Comparison of ENCODE assay signal across 26 cellular contexts in genomic region chr3:54042259-54042823, GRCh38.
DNase-seq lines count a peak whose midpoint lies in the region; ATAC-seq and TF ChIP-seq lines count a peak whose summit lies in the region.
"Had no signal": no experiment of that assay in that cellular context is flagged by ENCODE, and none has a peak within 500 bp of the region (broad histone marks: within the 10 kb centered on the region; RNA-seq: fewer than 3 reads in every experiment).

No MANE protein-coding gene starts in this region.

- no peak overlapping the region for H3K27ac Mint-ChIP-seq in GM23338
- H3K27ac Mint-ChIP-seq: activated CD8-positive, alpha-beta T cell treated with anti-CD3 and anti-CD28 coated beads for 36 hours; activated naive CD4-positive, alpha-beta T cell treated with anti-CD3 and anti-CD28 coated beads, Interleukin-2, amount 50 U/mL, for 24 hours; brain; stimulated activated effector memory CD8-positive, alpha-beta T cell treated with anti-CD3 and anti-CD28 coated beads, Interleukin-12 subunit alpha, Interleukin-12 subunit beta, amount 100 ng/mL, for 72 hours had no signal

- DNase-seq in GM23338 (ENCODE audit: low spot score) = peak; percentile 17
- peak; percentile 51 for DNase-seq in NCI-H226
- DNase-seq in epithelial cell of esophagus (ENCODE audit: low read depth) = peak; percentile 45
- no peak for DNase-seq in left lung
- DNase-seq in NCI-H2171 treated with DMSO at 0.1 percent for 48 hours (lab: John Stamatoyannopoulos, UW) = no peak
- DNase-seq in GM19238 (ENCODE audit: insufficient read length, low spot score) = no peak
- no peak for DNase-seq in activated effector memory CD4-positive, alpha-beta T cell treated with anti-CD3 and anti-CD28 coated beads, Interleukin-2, amount 50 U/mL, for 16 hours
- DNase-seq: activated CD8-positive, alpha-beta memory T cell treated with anti-CD3 and anti-CD28 coated beads, Interleukin-2, amount 50 U/mL, for 48 hours; activated CD8-positive, alpha-beta T cell treated with anti-CD3 and anti-CD28 coated beads for 36 hours; amniotic stem cell; NCI-H1092; NCI-H1694; NCI-H2171; NCI-H510A treated with DMSO at 0.1 percent for 48 hours; ovary; PC-9; SHP77; stimulated activated CD4-positive, alpha-beta T cell treated with anti-CD3 and anti-CD28 coated beads, Interleukin-15, amount 100 ng/mL, for 24 hours; stimulated activated CD4-positive, alpha-beta T cell treated with anti-CD3 and anti-CD28 coated beads, Interleukin-4, amount 100 ng/mL, for 4 hours; T-helper 2 cell; transverse colon had no signal

- intact Hi-C loops in left lung (cut with DNase I) = no loop called here

- H3K9me3 ChIP-seq in left lung = no peaks in the 10 kb centered on the region
- H3K9me3 ChIP-seq: ovary, transverse colon had no signal

- H3K4me1 ChIP-seq in GM23338 (ENCODE audit: insufficient read depth) (peaks cover 5% of the 10 kb centered on the region; the same call in 1 of the 2 replicates), left lung (peaks cover 0 to 4% of the 10 kb centered on the region in 2 donors)

- TF ChIP-seq CTCF in GM23338 (conservative IDR thresholded peaks at IDR 0.05; ENCODE audit: low read depth in 2 of 2) (no peak), epithelial cell of esophagus (IDR thresholded peaks at IDR 0.05; ENCODE audit: insufficient read depth, low read depth, low read length, missing control alignments) (no peak), left lung (IDR thresholded peaks at IDR 0.05) (no peak)

- H3K27ac ChIP-seq in GM23338 (ENCODE audit: low read depth) (no peak overlapping the region), left lung (no peak overlapping the region)
- H3K27ac ChIP-seq: C4-2B, ovary, PC-9, transverse colon had no signal

- H4K20me1 ChIP-seq in GM23338 (replicated peaks; ENCODE audit: insufficient read depth) = no peaks in the 10 kb centered on the region

- no peaks in the 10 kb centered on the region for H3K79me2 ChIP-seq in GM23338 (replicated peaks; ENCODE audit: insufficient read depth)

- no peaks in the 10 kb centered on the region for H3K9me3 Mint-ChIP-seq in GM23338
- H3K9me3 Mint-ChIP-seq: activated CD8-positive, alpha-beta T cell treated with anti-CD3 and anti-CD28 coated beads for 36 hours; activated naive CD4-positive, alpha-beta T cell treated with anti-CD3 and anti-CD28 coated beads, Interleukin-2, amount 50 U/mL, for 24 hours; brain; neural crest cell; stimulated activated effector memory CD8-positive, alpha-beta T cell treated with anti-CD3 and anti-CD28 coated beads, Interleukin-12 subunit alpha, Interleukin-12 subunit beta, amount 100 ng/mL, for 72 hours had no signal

- peaks cover 7% of the 10 kb centered on the region for H3K9me2 ChIP-seq in GM23338 (ENCODE audit: insufficient read depth)

- H3K4me1 Mint-ChIP-seq in GM23338 = peaks cover 9% of the 10 kb centered on the region
- H3K4me1 Mint-ChIP-seq: activated naive CD4-positive, alpha-beta T cell treated with anti-CD3 and anti-CD28 coated beads, Interleukin-2, amount 50 U/mL, for 24 hours; neural crest cell; stimulated activated effector memory CD8-positive, alpha-beta T cell treated with anti-CD3 and anti-CD28 coated beads, Interleukin-12 subunit alpha, Interleukin-12 subunit beta, amount 100 ng/mL, for 72 hours had no signal

- no peak overlapping the region for H3K4me2 ChIP-seq in GM23338
- H3K4me2 ChIP-seq: PC-9 had no signal

- ATAC-seq in GM23338 (peak; percentile 59), left lung (peak; percentile 82)
- ATAC-seq: activated CD8-positive, alpha-beta T cell treated with anti-CD3 and anti-CD28 coated beads for 36 hours; stimulated activated effector memory CD8-positive, alpha-beta T cell treated with anti-CD3 and anti-CD28 coated beads, Interleukin-12 subunit alpha, Interleukin-12 subunit beta, amount 100 ng/mL, for 72 hours had no signal

- H2AFZ ChIP-seq in GM23338 = peak overlapping the region; percentile 72; the same call in 1 of the 2 replicates
- H2AFZ ChIP-seq: PC-9 had no signal

- H3K4me3 Mint-ChIP-seq in GM23338 = no peak overlapping the region
- H3K4me3 Mint-ChIP-seq: activated CD8-positive, alpha-beta T cell treated with anti-CD3 and anti-CD28 coated beads for 36 hours; activated naive CD4-positive, alpha-beta T cell treated with anti-CD3 and anti-CD28 coated beads, Interleukin-2, amount 50 U/mL, for 24 hours; brain; neural crest cell; stimulated activated effector memory CD8-positive, alpha-beta T cell treated with anti-CD3 and anti-CD28 coated beads, Interleukin-12 subunit alpha, Interleukin-12 subunit beta, amount 100 ng/mL, for 72 hours had no signal

- no peaks in the 10 kb centered on the region for H3K36me3 ChIP-seq in GM23338 (ENCODE audit: insufficient read depth)
- no peaks in the 10 kb centered on the region for H3K36me3 ChIP-seq in left lung
- H3K36me3 ChIP-seq: ovary, transverse colon had no signal

- no peaks in the 10 kb centered on the region for H3F3A ChIP-seq in GM23338 (replicated peaks; ENCODE audit: low read depth)

- no peaks in the 10 kb centered on the region for H3K27me3 ChIP-seq in GM23338 (ENCODE audit: insufficient read depth)
- H3K27me3 ChIP-seq in left lung = no peaks in the 10 kb centered on the region
- H3K27me3 ChIP-seq: ovary, transverse colon had no signal

- H3K4me3 ChIP-seq in GM23338 (no peak overlapping the region), epithelial cell of esophagus (ENCODE audit: low read length) (no peak overlapping the region), left lung (no peak overlapping the region)
- H3K4me3 ChIP-seq: ovary, PC-9, transverse colon had no signal

- no peaks in the 10 kb centered on the region for H3K36me3 Mint-ChIP-seq in GM23338 (ENCODE audit: low read depth)
- H3K36me3 Mint-ChIP-seq: activated naive CD4-positive, alpha-beta T cell treated with anti-CD3 and anti-CD28 coated beads, Interleukin-2, amount 50 U/mL, for 24 hours; brain; stimulated activated effector memory CD8-positive, alpha-beta T cell treated with anti-CD3 and anti-CD28 coated beads, Interleukin-12 subunit alpha, Interleukin-12 subunit beta, amount 100 ng/mL, for 72 hours had no signal

- peaks cover 6% of the 10 kb centered on the region for H3K27me3 Mint-ChIP-seq in GM23338 (ENCODE audit: insufficient read depth, low read depth, poor library complexity)

TF ChIP-seq in GM23338, 12 proteins besides CTCF, POLR2A, EP300 and RAD21 (continues in another document):
- TF ChIP-seq ZNF462 (CRISPR knock-in tag; IDR thresholded peaks at IDR 0.05) = no peak
- no peak for TF ChIP-seq EZH2phosphoT487 (IDR thresholded peaks at IDR 0.05; ENCODE audit: unreplicated experiment)
- TF ChIP-seq ZNF114 (CRISPR knock-in tag; IDR thresholded peaks at IDR 0.05) = no peak

Comparison
In these comparisons a context has a peak if more than half of its experiments do, and no peak if none do; other contexts are left out.
1. DNase-seq: peak in GM23338 (single experiment), NCI-H226 (single experiment) and epithelial cell of esophagus (single experiment); none in left lung (0 of 2), NCI-H2171 treated with DMSO at 0.1 percent for 48 hours (single experiment), GM19238 (single experiment) and activated effector memory CD4-positive, alpha-beta T cell treated with anti-CD3 and anti-CD28 coated beads, Interleukin-2, amount 50 U/mL, for 16 hours (single experiment).